Comparison of ENCODE assay signal across 41 cellular contexts in genomic region chr16:57329718-57330327, GRCh38. TPM values are rescaled to one million over a fixed set of nuclear protein-coding genes. Genes with fewer than 3 reads are reported as not detected.
"Had no signal": no experiment of that assay in that cellular context is flagged by ENCODE, and none has a peak within 500 bp of the region (broad histone marks: within the 10 kb centered on the region; RNA-seq: fewer than 3 reads in every experiment).

No MANE protein-coding gene starts in this region.

- H3K4me1 ChIP-seq: esophagus squamous epithelium, gastroesophageal sphincter had no signal

- H3K27ac ChIP-seq: brain microvascular endothelial cell, esophagus squamous epithelium, gastroesophageal sphincter, heart right ventricle had no signal

- H3K4me3 ChIP-seq: esophagus squamous epithelium, gastroesophageal sphincter, heart right ventricle had no signal

- H3K4me1 Mint-ChIP-seq: activated naive CD4-positive, alpha-beta T cell treated with anti-CD3 and anti-CD28 coated beads, Interleukin-2, amount 10 ng/mL, durations not matched to agents 7 days and 5 days; activated naive CD8-positive, alpha-beta T cell treated with anti-CD3 and anti-CD28 coated beads, Interleukin-2, amount 10 ng/mL, durations not matched to agents 7 days and 5 days; central memory CD8-positive, alpha-beta T cell; T-helper 17 cell had no signal

- H3K27me3 ChIP-seq: esophagus squamous epithelium, gastroesophageal sphincter had no signal

- H3K36me3 Mint-ChIP-seq: activated CD4-positive, alpha-beta memory T cell treated with anti-CD3 and anti-CD28 coated beads for 36 hours; activated CD8-positive, alpha-beta memory T cell treated with anti-CD3 and anti-CD28 coated beads, Interleukin-2, amount 10 ng/mL, durations not matched to agents 7 days and 5 days; activated naive CD4-positive, alpha-beta T cell treated with anti-CD3 and anti-CD28 coated beads, Interleukin-2, amount 10 ng/mL, durations not matched to agents 7 days and 5 days; activated naive CD8-positive, alpha-beta T cell treated with anti-CD3 and anti-CD28 coated beads, Interleukin-2, amount 10 ng/mL, durations not matched to agents 7 days and 5 days had no signal

- H3K27me3 Mint-ChIP-seq: activated CD4-positive, alpha-beta T cell treated with anti-CD3 and anti-CD28 coated beads for 36 hours; T-helper 17 cell had no signal

- ATAC-seq: activated CD4-positive, alpha-beta T cell treated with anti-CD3 and anti-CD28 coated beads for 36 hours; activated CD8-positive, alpha-beta memory T cell treated with anti-CD3 and anti-CD28 coated beads, Interleukin-2, amount 10 ng/mL, durations not matched to agents 7 days and 5 days; activated CD8-positive, alpha-beta T cell treated with anti-CD3 and anti-CD28 coated beads, Interleukin-2, amount 10 ng/mL, durations not matched to agents 7 days and 5 days; activated naive CD4-positive, alpha-beta T cell treated with anti-CD3 and anti-CD28 coated beads, Interleukin-2, amount 50 U/mL, for 72 hours; effector memory CD8-positive, alpha-beta T cell; gastroesophageal sphincter; heart right ventricle; T-helper 17 cell had no signal

- FAIRE-seq: astrocyte, bronchial epithelial cell, colon had no signal

- H3K4me3 Mint-ChIP-seq: activated CD4-positive, alpha-beta memory T cell treated with anti-CD3 and anti-CD28 coated beads for 36 hours; activated CD4-positive, alpha-beta T cell treated with anti-CD3 and anti-CD28 coated beads for 36 hours; activated CD4-positive, alpha-beta T cell treated with anti-CD3 and anti-CD28 coated beads, Interleukin-2, amount 10 ng/mL, durations not matched to agents 24 days and 14 days; activated CD8-positive, alpha-beta memory T cell treated with anti-CD3 and anti-CD28 coated beads, Interleukin-2, amount 10 ng/mL, durations not matched to agents 7 days and 5 days; activated CD8-positive, alpha-beta T cell treated with anti-CD3 and anti-CD28 coated beads, Interleukin-2, amount 10 ng/mL, durations not matched to agents 7 days and 5 days; activated naive CD4-positive, alpha-beta T cell treated with anti-CD3 and anti-CD28 coated beads, Interleukin-2, amount 10 ng/mL, durations not matched to agents 7 days and 5 days; activated naive CD8-positive, alpha-beta T cell treated with anti-CD3 and anti-CD28 coated beads, Interleukin-2, amount 10 ng/mL, durations not matched to agents 7 days and 5 days; activated T-helper 1 cell treated with anti-CD3 and anti-CD28 coated beads, Interleukin-12 subunit alpha, Interleukin-12 subunit beta, Interleukin-2, Interleukin-4 antibody, amounts not matched to agents 30 ng/mL and 10 ng/mL and 1 ng/mL, durations not matched to agents 14 hours and 24 hours and 36 hours; central memory CD8-positive, alpha-beta T cell; effector memory CD8-positive, alpha-beta T cell; T-helper 17 cell; T-helper 2 cell treated with Interferon-gamma antibody and Interleukin-4, amounts not matched to agents 5 μg/mL and 100 μg/mL, for 36 hours had no signal

- H3K27ac Mint-ChIP-seq: activated CD4-positive, alpha-beta memory T cell treated with anti-CD3 and anti-CD28 coated beads for 36 hours; activated CD4-positive, alpha-beta T cell treated with anti-CD3 and anti-CD28 coated beads for 36 hours; activated CD4-positive, alpha-beta T cell treated with anti-CD3 and anti-CD28 coated beads, Interleukin-2, amount 10 ng/mL, durations not matched to agents 24 days and 14 days; activated CD8-positive, alpha-beta memory T cell treated with anti-CD3 and anti-CD28 coated beads, Interleukin-2, amount 10 ng/mL, durations not matched to agents 7 days and 5 days; activated CD8-positive, alpha-beta T cell treated with anti-CD3 and anti-CD28 coated beads, Interleukin-2, amount 10 ng/mL, durations not matched to agents 7 days and 5 days; activated naive CD4-positive, alpha-beta T cell treated with anti-CD3 and anti-CD28 coated beads, Interleukin-2, amount 10 ng/mL, durations not matched to agents 7 days and 5 days; activated naive CD4-positive, alpha-beta T cell treated with anti-CD3 and anti-CD28 coated beads, Interleukin-2, amount 50 U/mL, for 72 hours; activated naive CD8-positive, alpha-beta T cell treated with anti-CD3 and anti-CD28 coated beads, Interleukin-2, amount 10 ng/mL, durations not matched to agents 7 days and 5 days; activated T-helper 1 cell treated with anti-CD3 and anti-CD28 coated beads, Interleukin-12 subunit alpha, Interleukin-12 subunit beta, Interleukin-2, Interleukin-4 antibody, amounts not matched to agents 30 ng/mL and 10 ng/mL and 1 ng/mL, durations not matched to agents 14 hours and 24 hours and 36 hours; effector memory CD8-positive, alpha-beta T cell; T-helper 17 cell; T-helper 2 cell treated with Interferon-gamma antibody and Interleukin-4, amounts not matched to agents 5 μg/mL and 100 μg/mL, for 36 hours had no signal

- DNase-seq: activated CD4-positive, alpha-beta memory T cell treated with anti-CD3 and anti-CD28 coated beads for 36 hours; activated CD4-positive, alpha-beta T cell treated with anti-CD3 and anti-CD28 coated beads for 36 hours; activated CD4-positive, alpha-beta T cell treated with anti-CD3 and anti-CD28 coated beads, Interleukin-2, amount 10 ng/mL, durations not matched to agents 24 days and 14 days; activated CD4-positive, CD25-positive, alpha-beta regulatory T cell; activated CD4-positive, CD25-positive, alpha-beta regulatory T cell treated with anti-CD3 and anti-CD28 coated beads, Interleukin-2, amount 50 U/mL, for 72 hours; activated CD8-positive, alpha-beta memory T cell treated with anti-CD3 and anti-CD28 coated beads, Interleukin-2, amount 10 ng/mL, durations not matched to agents 7 days and 5 days; activated CD8-positive, alpha-beta memory T cell treated with anti-CD3 and anti-CD28 coated beads, Interleukin-2, amount 50 U/mL, for 4 hours; activated CD8-positive, alpha-beta T cell treated with anti-CD3 and anti-CD28 coated beads, Interleukin-2, amount 10 ng/mL, durations not matched to agents 7 days and 5 days; activated gamma-delta T cell; activated naive CD4-positive, alpha-beta T cell; activated naive CD4-positive, alpha-beta T cell treated with anti-CD3 and anti-CD28 coated beads, Interleukin-2, amount 10 ng/mL, durations not matched to agents 7 days and 5 days; activated naive CD8-positive, alpha-beta T cell treated with anti-CD3 and anti-CD28 coated beads, Interleukin-2, amount 10 ng/mL, durations not matched to agents 7 days and 5 days; activated T-cell treated with anti-CD3 and anti-CD28 coated beads, Interleukin-2, amount 50 U/mL, for 1 hour; activated T-cell treated with anti-CD3 and anti-CD28 coated beads, Interleukin-2, amount 50 U/mL, for 48 hours; amniotic stem cell; anterior cingulate cortex; brain microvascular endothelial cell; cortex of kidney; dermis blood vessel endothelial cell; effector CD4-positive, alpha-beta T cell; effector memory CD8-positive, alpha-beta T cell; erythroblast; esophagus squamous epithelium; foreskin melanocyte; heart right ventricle; T-helper 1 cell; T-helper 17 cell; T1000 had no signal

- H3K9me3 Mint-ChIP-seq: activated CD4-positive, alpha-beta T cell treated with anti-CD3 and anti-CD28 coated beads, Interleukin-2, amount 10 ng/mL, durations not matched to agents 24 days and 14 days; activated naive CD4-positive, alpha-beta T cell treated with anti-CD3 and anti-CD28 coated beads, Interleukin-2, amount 10 ng/mL, durations not matched to agents 7 days and 5 days; activated T-helper 1 cell treated with anti-CD3 and anti-CD28 coated beads, Interleukin-12 subunit alpha, Interleukin-12 subunit beta, Interleukin-2, Interleukin-4 antibody, amounts not matched to agents 30 ng/mL and 10 ng/mL and 1 ng/mL, durations not matched to agents 14 hours and 24 hours and 36 hours; central memory CD8-positive, alpha-beta T cell; effector memory CD8-positive, alpha-beta T cell; T-helper 2 cell treated with Interferon-gamma antibody and Interleukin-4, amounts not matched to agents 5 μg/mL and 100 μg/mL, for 36 hours had no signal

- H3K36me3 ChIP-seq: brain microvascular endothelial cell, esophagus squamous epithelium, gastroesophageal sphincter, heart right ventricle had no signal

RNA-seq across cellular contexts. Expression of gene CCL22, which starts 28.8 kb away (rescaled TPM):
- total RNA-seq: astrocyte, bronchial epithelial cell, cardiac septum, cerebellum, dermis blood vessel endothelial cell, fibroblast of lung, fibroblast of villous mesenchyme, gastroesophageal sphincter, glomerular endothelial cell, T-helper 17 cell had no signal

RNA-seq across cellular contexts. Expression of gene CX3CL1, which starts 42.5 kb away (rescaled TPM):
- total RNA-seq: activated CD4-positive, alpha-beta memory T cell treated with anti-CD3 and anti-CD28 coated beads for 36 hours; activated CD4-positive, alpha-beta T cell treated with anti-CD3 and anti-CD28 coated beads for 36 hours; activated CD4-positive, alpha-beta T cell treated with anti-CD3 and anti-CD28 coated beads, Interleukin-2, amount 10 ng/mL, durations not matched to agents 24 days and 14 days; activated CD8-positive, alpha-beta memory T cell treated with anti-CD3 and anti-CD28 coated beads, Interleukin-2, amount 10 ng/mL, durations not matched to agents 7 days and 5 days; activated CD8-positive, alpha-beta T cell treated with anti-CD3 and anti-CD28 coated beads, Interleukin-2, amount 10 ng/mL, durations not matched to agents 7 days and 5 days; activated naive CD8-positive, alpha-beta T cell treated with anti-CD3 and anti-CD28 coated beads, Interleukin-2, amount 10 ng/mL, durations not matched to agents 7 days and 5 days; activated T-helper 1 cell treated with anti-CD3 and anti-CD28 coated beads, Interleukin-12 subunit alpha, Interleukin-12 subunit beta, Interleukin-2, Interleukin-4 antibody, amounts not matched to agents 30 ng/mL and 10 ng/mL and 1 ng/mL, durations not matched to agents 14 hours and 24 hours and 36 hours; bronchial epithelial cell; fibroblast of lung; fibroblast of villous mesenchyme; T-helper 17 cell had no signal

RNA-seq across cellular contexts. Expression of gene PLLP, which starts 45.4 kb away (rescaled TPM):
- total RNA-seq: activated CD4-positive, alpha-beta memory T cell treated with anti-CD3 and anti-CD28 coated beads for 36 hours; activated CD4-positive, alpha-beta T cell treated with anti-CD3 and anti-CD28 coated beads, Interleukin-2, amount 10 ng/mL, durations not matched to agents 24 days and 14 days; activated CD8-positive, alpha-beta memory T cell treated with anti-CD3 and anti-CD28 coated beads, Interleukin-2, amount 10 ng/mL, durations not matched to agents 7 days and 5 days; fibroblast of lung had no signal
